Comparison of ENCODE assay signal across 19 cellular contexts in the genomic region with DNA sequence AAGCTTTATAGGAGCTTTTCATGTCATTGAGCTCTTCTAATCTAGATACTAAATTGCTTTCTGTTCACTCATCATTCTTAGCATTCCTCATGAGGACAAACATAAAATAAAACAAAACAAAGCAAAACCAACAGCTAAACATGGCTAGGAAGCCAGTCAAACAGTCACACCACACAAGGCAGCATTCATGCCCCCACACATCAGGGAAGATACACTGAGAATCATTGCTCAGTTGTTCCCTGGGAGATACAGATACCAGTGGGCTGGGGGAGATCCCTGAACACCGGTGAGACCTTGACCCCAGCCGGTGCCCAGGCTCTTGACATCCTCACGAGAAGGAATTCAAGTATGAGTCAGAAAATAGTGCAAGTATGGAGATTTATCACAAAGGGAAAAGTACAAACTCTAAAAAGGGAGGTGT.
DNase-seq lines count a peak whose midpoint lies in the region; ATAC-seq, FAIRE-seq and TF ChIP-seq lines count a peak whose summit lies in the region.
"Had no signal": no experiment of that assay in that cellular context is flagged by ENCODE, and none has a peak within 500 bp of the region (broad histone marks: within the 10 kb centered on the region; RNA-seq: fewer than 3 reads in every experiment).

No MANE protein-coding gene starts in this region.

- no peak for TF ChIP-seq POLR2A in tibial nerve (IDR thresholded peaks at IDR 0.05)

- H3K36me3 Mint-ChIP-seq in activated naive CD8-positive, alpha-beta T cell treated with anti-CD3 and anti-CD28 coated beads, Interleukin-2, amount 50 U/mL, for 24 hours (ENCODE audit: low read depth) = no peaks in the 10 kb centered on the region

- no peaks in the 10 kb centered on the region for H3K27me3 Mint-ChIP-seq in activated naive CD8-positive, alpha-beta T cell treated with anti-CD3 and anti-CD28 coated beads, Interleukin-2, amount 50 U/mL, for 24 hours

- H3K9me3 ChIP-seq in adipocyte (ENCODE audit: control insufficient read depth, low read length) (no peaks in the 10 kb centered on the region), tibial nerve (no peaks in the 10 kb centered on the region)
- H3K9me3 ChIP-seq: psoas muscle had no signal

- TF ChIP-seq EP300 in tibial nerve (IDR thresholded peaks at IDR 0.05) = no peak

- H3K27me3 ChIP-seq in adipocyte (replicated peaks; ENCODE audit: control insufficient read depth, insufficient read depth, low read length) = no peaks in the 10 kb centered on the region
- no peaks in the 10 kb centered on the region for H3K27me3 ChIP-seq in tibial nerve

- no peak overlapping the region for H3K4me3 Mint-ChIP-seq in activated naive CD8-positive, alpha-beta T cell treated with anti-CD3 and anti-CD28 coated beads, Interleukin-2, amount 50 U/mL, for 24 hours
- H3K4me3 Mint-ChIP-seq: activated CD4-positive, alpha-beta T cell treated with anti-CD3 and anti-CD28 coated beads, Interleukin-2, amount 10 ng/mL, durations not matched to agents 24 days and 14 days had no signal

- WGBS in tibial nerve, 2 donors = 36 to 38% methylated on average over 3 of the region's 3 CpGs

- no peak overlapping the region for H3K4me3 ChIP-seq in adipocyte (ENCODE audit: low read length)
- H3K4me3 ChIP-seq in tibial nerve = no peak overlapping the region
- H3K4me3 ChIP-seq: lung, psoas muscle, SK-N-MC had no signal

- FAIRE-seq in urothelium cell line (lab: Jason Lieb, UNC) = peak; percentile 17
- FAIRE-seq: GM18507 had no signal

- DNase-seq in DMS53 (lab: John Stamatoyannopoulos, UW) (peak; percentile 26), DMS53 treated with DMSO at 0.1 percent for 48 hours (lab: John Stamatoyannopoulos, UW; ENCODE audit: unreplicated experiment) (no peak), adipocyte (ENCODE audit: low read depth) (peak; percentile 69), hepatic stellate cell (ENCODE audit: low spot score) (peak; percentile 60), urothelium cell line (ENCODE audit: low spot score) (no peak), NCI-H345 treated with DMSO at 0.1 percent for 48 hours (lab: John Stamatoyannopoulos, UW; ENCODE audit: unreplicated experiment) (no peak), tibial nerve (ENCODE audit: low spot score in 2 of 2) (no peak)
- no peak for DNase-seq in activated naive CD8-positive, alpha-beta T cell treated with anti-CD3 and anti-CD28 coated beads, Interleukin-2, amount 50 U/mL, for 24 hours
- DNase-seq: activated CD4-positive, alpha-beta T cell treated with anti-CD3 and anti-CD28 coated beads, Interleukin-2, amount 10 ng/mL, durations not matched to agents 24 days and 14 days; activated gamma-delta T cell; hippocampal formation; NCI-H1048; NCI-H526; psoas muscle; stimulated activated CD4-positive, alpha-beta T cell treated with anti-CD3 and anti-CD28 coated beads, Interleukin-4, amount 100 ng/mL, for 4 hours had no signal

- H3K36me3 ChIP-seq in adipocyte (ENCODE audit: control insufficient read depth, insufficient read depth, low read length, severe bottlenecking) (no peaks in the 10 kb centered on the region), tibial nerve (no peaks in the 10 kb centered on the region)

- no peaks in the 10 kb centered on the region for H3K4me1 Mint-ChIP-seq in activated naive CD8-positive, alpha-beta T cell treated with anti-CD3 and anti-CD28 coated beads, Interleukin-2, amount 50 U/mL, for 24 hours
- H3K4me1 Mint-ChIP-seq: activated CD4-positive, alpha-beta T cell treated with anti-CD3 and anti-CD28 coated beads, Interleukin-2, amount 10 ng/mL, durations not matched to agents 24 days and 14 days had no signal

- peak overlapping the region; percentile 39 for H3K9ac ChIP-seq in adipocyte (ENCODE audit: low read length)

- no peak for TF ChIP-seq CTCF in tibial nerve (IDR thresholded peaks at IDR 0.05)

- ATAC-seq in activated naive CD8-positive, alpha-beta T cell treated with anti-CD3 and anti-CD28 coated beads, Interleukin-2, amount 50 U/mL, for 24 hours = no peak
- ATAC-seq: psoas muscle had no signal

- H3K4me1 ChIP-seq in adipocyte (ENCODE audit: control insufficient read depth, insufficient read depth, low read length) (peaks cover 47% of the 10 kb centered on the region), tibial nerve (peaks cover 0 to 27% (median 3%) of the 10 kb centered on the region in 4 donors)
- H3K4me1 ChIP-seq: psoas muscle had no signal

- no peak overlapping the region for H3K27ac ChIP-seq in tibial nerve
- H3K27ac ChIP-seq: 22Rv1, psoas muscle, SK-N-MC had no signal

- no peak overlapping the region for H3K27ac Mint-ChIP-seq in activated naive CD8-positive, alpha-beta T cell treated with anti-CD3 and anti-CD28 coated beads, Interleukin-2, amount 50 U/mL, for 24 hours
- H3K27ac Mint-ChIP-seq: activated CD4-positive, alpha-beta T cell treated with anti-CD3 and anti-CD28 coated beads, Interleukin-2, amount 10 ng/mL, durations not matched to agents 24 days and 14 days had no signal

- no peaks in the 10 kb centered on the region for H3K9me3 Mint-ChIP-seq in activated naive CD8-positive, alpha-beta T cell treated with anti-CD3 and anti-CD28 coated beads, Interleukin-2, amount 50 U/mL, for 24 hours
- H3K9me3 Mint-ChIP-seq: activated CD4-positive, alpha-beta T cell treated with anti-CD3 and anti-CD28 coated beads, Interleukin-2, amount 10 ng/mL, durations not matched to agents 24 days and 14 days had no signal

Comparison
In these comparisons a context has a peak if more than half of its experiments do, and no peak if none do; other contexts are left out.
1. DNase-seq: peak in DMS53 (single experiment), adipocyte (single experiment) and hepatic stellate cell (single experiment); none in DMS53 treated with DMSO at 0.1 percent for 48 hours (single experiment), urothelium cell line (single experiment), activated naive CD8-positive, alpha-beta T cell treated with anti-CD3 and anti-CD28 coated beads, Interleukin-2, amount 50 U/mL, for 24 hours (single experiment), NCI-H345 treated with DMSO at 0.1 percent for 48 hours (single experiment) and tibial nerve (0 of 2).